Comparison of ENCODE assay signal across 15 cellular contexts in genomic region chr17:80601146-80601545, GRCh38. TPM values are rescaled to one million over a fixed set of nuclear protein-coding genes. Genes with fewer than 3 reads are reported as not detected.
A peak's percentile ranks its signal among the peaks of the same experiment; 100 is the strongest.
DNase-seq lines count a peak whose midpoint lies in the region; TF ChIP-seq lines count a peak whose summit lies in the region.
"Had no signal": no experiment of that assay in that cellular context is flagged by ENCODE, and none has a peak within 500 bp of the region (broad histone marks: within the 10 kb centered on the region; RNA-seq: fewer than 3 reads in every experiment).

No MANE protein-coding gene starts in this region.

- H2AFZ ChIP-seq in trophoblast cell (ENCODE audit: insufficient read depth, low read length, poor library complexity) = no peak overlapping the region
- H2AFZ ChIP-seq: GM23248 had no signal

- WGBS in trophoblast cell (ENCODE audit: extremely low coverage, insufficient coverage, insufficient read length) = no CpG with 5 or more reads among the region's 12 CpGs

- no peaks in the 10 kb centered on the region for H3K79me1 ChIP-seq in trophoblast cell (ENCODE audit: low read length)

- no peaks in the 10 kb centered on the region for H3K79me2 ChIP-seq in trophoblast cell (ENCODE audit: control insufficient read depth, insufficient read depth, low read length, poor library complexity)

- H3K4ac ChIP-seq in trophoblast cell (ENCODE audit: low read depth, low read length) = no peak overlapping the region

- CTCF ChIA-PET in Caco-2 (lab: Charles Lee) (no interaction called here), RWPE1 (lab: Yijun Ruan, JAX) (no interaction called here)

- H3K9me3 ChIP-seq in Caco-2 = no peaks in the 10 kb centered on the region
- H3K9me3 ChIP-seq in trophoblast cell (ENCODE audit: insufficient read depth, low read depth, low read length) = peaks cover 2% of the 10 kb centered on the region

- no TSS peak for BruUV-seq in Caco-2 (replicated peaks; lab: Mats Ljungman, UMichigan)

- intact Hi-C loops in Caco-2 (cut with micrococcal nuclease; ENCODE audit: unreplicated experiment) = no loop called here

- peak overlapping the region; percentile 1 for H3K18ac ChIP-seq in trophoblast cell (ENCODE audit: low read length)

- peak overlapping the region; percentile 93 for H3K27ac Mint-ChIP-seq in Caco-2 (ENCODE audit: unreplicated experiment)
- H3K27ac Mint-ChIP-seq: B cell; CD8-positive, alpha-beta T cell had no signal

- no peaks in the 10 kb centered on the region; the same call in 1 of the 2 replicates for H3K36me3 ChIP-seq in Caco-2 (ENCODE audit: control insufficient read depth, insufficient read depth, low read length)
- no peaks in the 10 kb centered on the region for H3K36me3 ChIP-seq in trophoblast cell (ENCODE audit: control insufficient read depth in 1 of 2, insufficient read depth in 2 of 2, low read length in 2 of 2)
- H3K36me3 ChIP-seq: HAP-1 had no signal

- DNase-seq in Caco-2 (no peak), RWPE1 (ENCODE audit: low spot score) (no peak), islet precursor cell (peak; percentile 45), trophoblast cell (no peak), germinal center (ENCODE audit: low spot score) (no peak)
- DNase-seq in activated T-cell treated with anti-CD3 and anti-CD28 coated beads, Interleukin-2, amount 50 U/mL, for 1 hour = no peak
- DNase-seq: CD8-positive, alpha-beta T cell; DMS 273 treated with DMSO at 0.1 percent for 48 hours; DMS53; DND-41; EL; GM23248 had no signal

- H2BK120ac ChIP-seq in trophoblast cell (ENCODE audit: insufficient read depth, low read length, poor library complexity) = no peak overlapping the region

- H4K12ac ChIP-seq in trophoblast cell (ENCODE audit: low read depth, low read length) = no peak overlapping the region

- no peak overlapping the region for H4K8ac ChIP-seq in trophoblast cell (ENCODE audit: low read depth, low read length)

- no peak overlapping the region for H3K9ac ChIP-seq in trophoblast cell (ENCODE audit: low read length)
- H3K9ac ChIP-seq: BLaER1 treated with 17β-estradiol and CSF1 and Interleukin-3, amounts not matched to agents 10 nM and 100 nM; GM23248 had no signal

- no peak overlapping the region for H3K4me3 Mint-ChIP-seq in Caco-2 (ENCODE audit: unreplicated experiment)
- H3K4me3 Mint-ChIP-seq: B cell; CD8-positive, alpha-beta T cell had no signal

- H3K4me1 ChIP-seq in Caco-2 (peaks cover 41% of the 10 kb centered on the region), trophoblast cell (ENCODE audit: control insufficient read depth in 1 of 2, insufficient read depth in 2 of 2, low read length in 2 of 2) (peaks cover 0 to 7% of the 10 kb centered on the region in 2 experiments)

- H2BK12ac ChIP-seq in trophoblast cell (ENCODE audit: low read length) = no peak overlapping the region

- H4K91ac ChIP-seq in trophoblast cell (ENCODE audit: low read depth, low read length) = no peak overlapping the region

- H3K9me3 Mint-ChIP-seq in Caco-2 (ENCODE audit: unreplicated experiment) = no peaks in the 10 kb centered on the region
- H3K9me3 Mint-ChIP-seq: CD8-positive, alpha-beta T cell had no signal

- H3K4me3 ChIP-seq in Caco-2 (ENCODE audit: low read depth, low read length) (no peak overlapping the region), trophoblast cell (ENCODE audit: low read depth, low read length) (no peak overlapping the region)
- H3K4me3 ChIP-seq: BLaER1 treated with 17β-estradiol and CSF1 and Interleukin-3, amounts not matched to agents 10 nM and 100 nM; GM23248; HAP-1 had no signal

- POLR2A ChIA-PET in Caco-2 (lab: Charles Lee) (interaction anchor here (0.5 kb wide), 1 partner anchor 37 kb away, joined by 3 read pairs; no protein-coding TSS in a partner anchor), RWPE1 (lab: Yijun Ruan, JAX; ENCODE audit: low non-redundant PET) (no interaction called here)

- H3K14ac ChIP-seq in trophoblast cell (ENCODE audit: low read length) = no peak overlapping the region

- H3K27me3 Mint-ChIP-seq in Caco-2 (ENCODE audit: insufficient read depth, unreplicated experiment) = no peaks in the 10 kb centered on the region
- H3K27me3 Mint-ChIP-seq: B cell had no signal

- H2AK5ac ChIP-seq in trophoblast cell (ENCODE audit: low read length) = no peak overlapping the region

- no peak overlapping the region for H3K23ac ChIP-seq in trophoblast cell (ENCODE audit: low read length)

- peaks cover 55% of the 10 kb centered on the region for H3K4me1 Mint-ChIP-seq in Caco-2 (ENCODE audit: low read depth, unreplicated experiment)

- TF ChIP-seq CTCF in Caco-2 (IDR thresholded peaks at IDR 0.05; ENCODE audit: insufficient read depth in 1 of 2, low read depth in 1 of 2, low read length in 1 of 2, severe bottlenecking in 1 of 2, unreplicated experiment in 1 of 2) (no peak), RWPE1 (conservative IDR thresholded peaks at IDR 0.05; ENCODE audit: low read depth) (no peak)

- peak overlapping the region; percentile 68; the same call in 1 of the 2 replicates for H3K27ac ChIP-seq in RWPE1
- no peak overlapping the region for H3K27ac ChIP-seq in trophoblast cell (ENCODE audit: low read depth, low read length)
- H3K27ac ChIP-seq: BLaER1 treated with 17β-estradiol and CSF1 and Interleukin-3, amounts not matched to agents 10 nM and 100 nM; GM23248 had no signal

- H3K36me3 Mint-ChIP-seq in Caco-2 (ENCODE audit: insufficient read depth, unreplicated experiment) = peaks cover 37% of the 10 kb centered on the region
- H3K36me3 Mint-ChIP-seq: CD8-positive, alpha-beta T cell had no signal

- no peaks in the 10 kb centered on the region for H3K27me3 ChIP-seq in Caco-2 (replicated peaks; ENCODE audit: control insufficient read depth, insufficient read depth, low read length)
- H3K27me3 ChIP-seq in trophoblast cell (ENCODE audit: insufficient read depth, low read length) = no peaks in the 10 kb centered on the region
- H3K27me3 ChIP-seq: BLaER1 treated with 17β-estradiol and CSF1 and Interleukin-3, amounts not matched to agents 10 nM and 100 nM had no signal

- H2BK5ac ChIP-seq in trophoblast cell (ENCODE audit: low read depth, low read length, poor library complexity) = no peak overlapping the region

- H3K4me2 ChIP-seq in trophoblast cell (ENCODE audit: low read length) = no peak overlapping the region
- H3K4me2 ChIP-seq: BLaER1 treated with 17β-estradiol and CSF1 and Interleukin-3, amounts not matched to agents 10 nM and 100 nM had no signal

RNA-seq across cellular contexts. Expression of gene RPTOR, which starts 56.5 kb away (rescaled TPM):
- 60.0 and 66.7 TPM in 2 replicates for total RNA-seq in Caco-2 (2022)
- 10.2 and 10.8 TPM in 2 replicates for polyA plus RNA-seq in trophoblast cell (2013)
